In genomic region chr12:116434155-116435065, GRCh38 we compare ENCODE assay signal across 8 cellular contexts.
DNase-seq lines count a peak whose midpoint lies in the region; ATAC-seq, FAIRE-seq and TF ChIP-seq lines count a peak whose summit lies in the region.

No MANE protein-coding gene starts in this region.

- no peaks in the 10 kb centered on the region for H3K79me2 ChIP-seq in SK-N-SH (ENCODE audit: insufficient read depth)

- peaks cover 6 to 12% of the 10 kb centered on the region in 2 experiments; a peak in 2 of 4 replicates for H3K4me1 ChIP-seq in SK-N-SH (ENCODE audit: control insufficient read depth in 1 of 2, insufficient read depth in 2 of 2, low read depth in 1 of 2, low read length in 1 of 2)
- peaks cover 4 to 35% (median 13%) of the 10 kb centered on the region in 3 donors for H3K4me1 ChIP-seq in gastroesophageal sphincter
- H3K4me1 ChIP-seq in pancreas, result peaks cover 0 to 14% (median 3%) of the 10 kb centered on the region in 3 donors

- H3K36me3 ChIP-seq in SK-N-SH (replicated peaks in 1 of 2; ENCODE audit: control insufficient read depth in 1 of 2, insufficient read depth in 2 of 2, low read length in 1 of 2), result no peaks in the 10 kb centered on the region
- H3K36me3 ChIP-seq in gastroesophageal sphincter, result no peaks in the 10 kb centered on the region
- no peaks in the 10 kb centered on the region for H3K36me3 ChIP-seq in pancreas

- FAIRE-seq in pancreas (lab: Jason Lieb, UNC), result no peak

- H3K4me2 ChIP-seq in SK-N-SH, result peak overlapping the region; percentile 87

- no peaks in the 10 kb centered on the region for H3K9me3 ChIP-seq in SK-N-SH
- no peaks in the 10 kb centered on the region for H3K9me3 ChIP-seq in gastroesophageal sphincter
- H3K9me3 ChIP-seq in pancreas, result no peaks in the 10 kb centered on the region

- peak; percentile 32 for TF ChIP-seq RAD21 in SK-N-SH (IDR thresholded peaks at IDR 0.05; ENCODE audit: low read length)

- 4% methylated on average over 13 of the region's 17 CpGs for WGBS in SK-N-SH (ENCODE audit: low lambda C conversion rate)
- 12 to 34% methylated on average over 4 to 13 of the region's 17 CpGs for WGBS in gastroesophageal sphincter (ENCODE audit: low coverage in 1 of 2), 2 donors
- 21 to 33% methylated on average over 17 of the region's 17 CpGs for WGBS in pancreas, 2 donors

- H3K4me3 ChIP-seq in SK-N-SH (ENCODE audit: low read depth in 2 of 2, low read length in 1 of 2) (peak overlapping the region; percentile 39 to 66), gastroesophageal sphincter (peak overlapping the region in 1 of 2 donors; percentile 38), pancreas (peak overlapping the region in 1 of 4 donors; percentile 10)

- DNase-seq in GM04503 (ENCODE audit: low read depth) (peak; percentile 86), SK-N-SH (peak; percentile 87), pancreas (peak; percentile 53 to 77 (median 66)), GM10266 (ENCODE audit: extremely low spot score) (no peak), cerebellum (ENCODE audit: low spot score) (no peak), NCI-H2196 (lab: John Stamatoyannopoulos, UW; ENCODE audit: unreplicated experiment) (no peak)

- TF ChIP-seq CTCF in SK-N-SH (IDR thresholded peaks at IDR 0.05), result no peak
- TF ChIP-seq CTCF in gastroesophageal sphincter (IDR thresholded peaks at IDR 0.05), result peak in 1 of 4 experiments; percentile 18
- no peak for TF ChIP-seq CTCF in pancreas (IDR thresholded peaks at IDR 0.05)
- TF ChIP-seq CTCF in GM10266 (IDR thresholded peaks at IDR 0.05; ENCODE audit: control insufficient read depth, insufficient read depth, low read depth, missing control alignments), result no peak

- no peaks in the 10 kb centered on the region for H3K27me3 ChIP-seq in SK-N-SH (ENCODE audit: insufficient read depth)
- H3K27me3 ChIP-seq in gastroesophageal sphincter, result no peaks in the 10 kb centered on the region
- no peaks in the 10 kb centered on the region for H3K27me3 ChIP-seq in pancreas

- H3F3A ChIP-seq in SK-N-SH (replicated peaks; ENCODE audit: insufficient read depth), result peaks cover 27% of the 10 kb centered on the region

- CTCF ChIA-PET in SK-N-SH (lab: Yijun Ruan, JAX), result no interaction called here

- no peaks in the 10 kb centered on the region for H4K20me1 ChIP-seq in SK-N-SH (ENCODE audit: insufficient read depth)

- no peaks in the 10 kb centered on the region for H3K9me2 ChIP-seq in SK-N-SH

- intact Hi-C loops in pancreas (cut with DNase I), result no loop called here

- H3K27ac ChIP-seq in SK-N-SH (ENCODE audit: low read depth in 2 of 2, low read length in 1 of 2) (peak overlapping the region; percentile 89 to 98), gastroesophageal sphincter (peak overlapping the region; percentile 67 to 89 (median 83)), pancreas (peak overlapping the region in 1 of 4 donors; percentile 37)

- ATAC-seq in gastroesophageal sphincter (peak; percentile 96), pancreas (peak; percentile 83 to 96 (median 88)), GM19395 (IDR thresholded peaks at IDR 0.05; ENCODE audit: unreplicated experiment) (no peak)

- peak overlapping the region; percentile 59 for H3K9ac ChIP-seq in SK-N-SH

- TF ChIP-seq EP300 in SK-N-SH (IDR thresholded peaks at IDR 0.05; ENCODE audit: borderline replicate concordance in 1 of 2, low read depth in 1 of 2, low read length in 1 of 2), result peak; percentile 72 to 78; a peak in 3 of 4 replicates
- no peak for TF ChIP-seq EP300 in gastroesophageal sphincter (IDR thresholded peaks at IDR 0.05)

- no peak for TF ChIP-seq POLR2A in gastroesophageal sphincter (IDR thresholded peaks at IDR 0.05)

- POLR2A ChIA-PET in SK-N-SH (lab: Yijun Ruan, JAX), result no interaction called here

- H2AFZ ChIP-seq in SK-N-SH (ENCODE audit: low read depth), result peak overlapping the region; percentile 91; the same call in 1 of the 2 replicates

TF ChIP-seq in SK-N-SH, 30 proteins besides CTCF, POLR2A, EP300 and RAD21 (continues in another document):
- TF ChIP-seq ZBTB33 (IDR thresholded peaks at IDR 0.05; ENCODE audit: borderline replicate concordance, low read depth), result 0 out of 2 replicates have a peak, but pooled peaks have one; percentile 14
- peak; percentile 91 for TF ChIP-seq PBX3 (IDR thresholded peaks at IDR 0.05)
- TF ChIP-seq POLR2AphosphoS5 (IDR thresholded peaks at IDR 0.05; ENCODE audit: low read depth, low read length), result peak; percentile 60
- no peak for TF ChIP-seq IRF3 (IDR thresholded peaks at IDR 0.05; ENCODE audit: low read depth, low read length)
- peak; percentile 66; the same call in 1 of the 2 replicates for TF ChIP-seq RXRA (IDR thresholded peaks at IDR 0.05; ENCODE audit: borderline replicate concordance, low read depth)
- 0 out of 2 replicates have a peak, but pooled peaks have one; percentile 2 for TF ChIP-seq SMC3 (IDR thresholded peaks at IDR 0.05; ENCODE audit: low read depth, low read length)
- TF ChIP-seq REST (IDR thresholded peaks at IDR 0.05; ENCODE audit: low read depth, low read length), result peak; percentile 66
- peak; percentile 84 for TF ChIP-seq MAX (IDR thresholded peaks at IDR 0.05; ENCODE audit: low read depth)
- TF ChIP-seq GATA2 (CRISPR knock-in tag; IDR thresholded peaks at IDR 0.05), result no peak
- TF ChIP-seq JUND (IDR thresholded peaks at IDR 0.05), result peak; percentile 59
- TF ChIP-seq TAF1 (IDR thresholded peaks at IDR 0.05; ENCODE audit: borderline replicate concordance, low read depth, low read length), result peak; percentile 43; the same call in 1 of the 2 replicates
- TF ChIP-seq ELF1 (IDR thresholded peaks at IDR 0.05), result no peak; the same call in 1 of the 2 replicates
- TF ChIP-seq NFIC (IDR thresholded peaks at IDR 0.05; ENCODE audit: borderline replicate concordance), result peak; percentile 74
- TF ChIP-seq RFX5 (IDR thresholded peaks at IDR 0.05; ENCODE audit: low read length), result no peak
- TF ChIP-seq EZH2phosphoT487 (IDR thresholded peaks at IDR 0.05; ENCODE audit: borderline replicate concordance, low read depth), result no peak

Comparison
In these comparisons a context has a peak if more than half of its experiments do, and no peak if none do; other contexts are left out.
1. DNase-seq: peak in GM04503 (single experiment), SK-N-SH (single experiment) and pancreas (6 of 6); none in GM10266 (single experiment), cerebellum (single experiment) and NCI-H2196 (single experiment).